In the genomic region with DNA sequence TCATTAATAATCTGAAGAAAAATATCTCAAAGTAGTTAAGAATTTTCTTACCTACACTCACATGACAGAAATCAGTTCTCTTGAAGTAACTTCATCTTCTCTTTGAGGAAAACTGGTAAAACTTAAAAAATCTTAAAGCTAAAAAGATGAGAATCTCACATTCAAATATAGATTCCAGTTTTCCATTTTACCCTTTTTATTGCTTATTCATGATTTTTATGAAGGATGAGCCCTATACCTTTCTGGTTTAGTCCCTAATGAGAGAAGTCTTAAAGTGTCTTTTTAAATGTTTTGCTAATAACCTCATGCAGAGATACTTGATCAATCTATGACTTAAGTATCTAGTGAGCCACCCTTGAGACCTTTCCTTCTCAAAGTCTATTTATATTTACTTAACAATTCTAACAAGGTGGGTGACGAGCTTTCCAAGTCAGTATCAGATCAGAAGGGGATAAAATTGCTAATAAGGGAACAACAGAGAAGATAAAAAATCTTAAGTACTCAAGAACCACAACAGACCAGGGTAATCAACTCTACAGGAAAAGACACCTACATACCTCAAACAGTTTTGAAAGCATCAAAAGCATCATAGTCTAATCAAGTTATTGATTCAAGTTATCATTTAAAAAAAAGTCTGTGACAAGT, we compare ENCODE assay signal across 13 cellular contexts. TPM values are rescaled to one million over a fixed set of nuclear protein-coding genes. Genes with fewer than 3 reads are reported as not detected.
A peak's percentile ranks its signal among the peaks of the same experiment; 100 is the strongest.
DNase-seq lines count a peak whose midpoint lies in the region; ATAC-seq and TF ChIP-seq lines count a peak whose summit lies in the region.
"Had no signal": no experiment of that assay in that cellular context is flagged by ENCODE, and none has a peak within 500 bp of the region (broad histone marks: within the 10 kb centered on the region; RNA-seq: fewer than 3 reads in every experiment).

No MANE protein-coding gene starts in this region.

- peaks cover 66% of the 10 kb centered on the region for H3K79me2 ChIP-seq in hepatocyte

- no TSS peak for BruUV-seq in Caco-2 (replicated peaks; lab: Mats Ljungman, UMichigan)

- H3K4me3 ChIP-seq in Caco-2 (ENCODE audit: low read depth, low read length) (no peak overlapping the region), hepatocyte (no peak overlapping the region), gastroesophageal sphincter (no peak overlapping the region), vagina (no peak overlapping the region)
- H3K4me3 ChIP-seq: skin epidermis had no signal

- 65% methylated on average over 1 of the region's 1 CpG for WGBS in hepatocyte (ENCODE audit: low lambda C conversion rate, missing lambda C conversion rate)
- WGBS in gastroesophageal sphincter (ENCODE audit: low coverage in 1 of 2), 2 donors = 55 to 86% methylated on average over 1 of the region's 1 CpG

- H3K4me3 Mint-ChIP-seq in Caco-2 (ENCODE audit: unreplicated experiment) = peak overlapping the region; percentile 29
- no peak overlapping the region for H3K4me3 Mint-ChIP-seq in T-helper 17 cell
- H3K4me3 Mint-ChIP-seq: CD14-positive monocyte had no signal

- no peaks in the 10 kb centered on the region for H3K27me3 ChIP-seq in Caco-2 (replicated peaks; ENCODE audit: control insufficient read depth, insufficient read depth, low read length)
- no peaks in the 10 kb centered on the region for H3K27me3 ChIP-seq in hepatocyte
- no peaks in the 10 kb centered on the region for H3K27me3 ChIP-seq in gastroesophageal sphincter
- H3K27me3 ChIP-seq in vagina = no peaks in the 10 kb centered on the region

- TF ChIP-seq EP300 in gastroesophageal sphincter (IDR thresholded peaks at IDR 0.05) = no peak

- H3K9me3 ChIP-seq in Caco-2 (no peaks in the 10 kb centered on the region), T-helper 17 cell (ENCODE audit: control insufficient read depth, low read length, poor library complexity, severe bottlenecking) (no peaks in the 10 kb centered on the region), hepatocyte (ENCODE audit: low read depth) (no peaks in the 10 kb centered on the region), gastroesophageal sphincter (no peaks in the 10 kb centered on the region), vagina (no peaks in the 10 kb centered on the region)

- ATAC-seq in T-helper 17 cell (no peak), gastroesophageal sphincter (no peak)
- ATAC-seq: SK-N-SH treated with all-trans-retinoic acid at 6 μM for 48 hours had no signal

- no peaks in the 10 kb centered on the region for H3K27me3 Mint-ChIP-seq in Caco-2 (ENCODE audit: insufficient read depth, unreplicated experiment)
- H3K27me3 Mint-ChIP-seq in T-helper 17 cell = no peaks in the 10 kb centered on the region

- TF ChIP-seq POLR2A in gastroesophageal sphincter (IDR thresholded peaks at IDR 0.05) (no peak), vagina (IDR thresholded peaks at IDR 0.05) (no peak)

- peak overlapping the region; percentile 80 for H3K4me2 ChIP-seq in hepatocyte

- intact Hi-C loops in Caco-2 (cut with micrococcal nuclease; ENCODE audit: unreplicated experiment) (no loop called here), vagina (cut with DNase I) (loop anchor here (10.0 kb wide), 2 partner anchors 156 to 1086 kb away; no protein-coding TSS in a partner anchor)

- H3K9me2 ChIP-seq in hepatocyte (replicated peaks; ENCODE audit: insufficient read depth) = no peaks in the 10 kb centered on the region

- H3K36me3 Mint-ChIP-seq in Caco-2 (ENCODE audit: insufficient read depth, unreplicated experiment) (peaks cover 70% of the 10 kb centered on the region), T-helper 17 cell (ENCODE audit: low read depth) (peaks cover 2% of the 10 kb centered on the region)

- H3K36me3 ChIP-seq in Caco-2 (ENCODE audit: control insufficient read depth, insufficient read depth, low read length) (no peaks in the 10 kb centered on the region), hepatocyte (replicated peaks; ENCODE audit: insufficient read depth, low read depth) (no peaks in the 10 kb centered on the region), gastroesophageal sphincter (peaks cover 0 to 31% of the 10 kb centered on the region in 2 donors), vagina (peaks cover 0 to 21% of the 10 kb centered on the region in 2 donors)

- H3K4me1 Mint-ChIP-seq in Caco-2 (ENCODE audit: low read depth, unreplicated experiment) (peaks cover 7% of the 10 kb centered on the region), T-helper 17 cell (peaks cover 37% of the 10 kb centered on the region)

- H3K9me3 Mint-ChIP-seq in Caco-2 (ENCODE audit: unreplicated experiment) = no peaks in the 10 kb centered on the region
- H3K9me3 Mint-ChIP-seq: CD14-positive monocyte had no signal

- no peak overlapping the region for H3K27ac Mint-ChIP-seq in Caco-2 (ENCODE audit: unreplicated experiment)
- peak overlapping the region; percentile 88 for H3K27ac Mint-ChIP-seq in T-helper 17 cell

- H3K4me1 ChIP-seq in Caco-2 (peaks cover 9% of the 10 kb centered on the region; the same call in 1 of the 2 replicates), hepatocyte (ENCODE audit: insufficient read depth) (peaks cover 21% of the 10 kb centered on the region), gastroesophageal sphincter (peaks cover 6 to 31% (median 10%) of the 10 kb centered on the region in 3 donors), vagina (peaks cover 22% of the 10 kb centered on the region)

- H4K20me1 ChIP-seq in hepatocyte (ENCODE audit: insufficient read depth, poor library complexity, severe bottlenecking) = no peaks in the 10 kb centered on the region

- H3K27ac ChIP-seq in 22Rv1 (0 out of 2 replicates have a peak overlapping the region, but pooled peaks have one; percentile 82), hepatocyte (no peak overlapping the region), gastroesophageal sphincter (no peak overlapping the region), vagina (no peak overlapping the region)
- H3K27ac ChIP-seq: HL-60, skin epidermis had no signal

- no peak for DNase-seq in Caco-2
- no peak for DNase-seq in T-helper 17 cell
- DNase-seq in hepatocyte (ENCODE audit: low spot score) = no peak
- DNase-seq in C1 segment of cervical spinal cord (lab: John Stamatoyannopoulos, UW) = no peak
- DNase-seq in T1000 (lab: John Stamatoyannopoulos, UW) = no peak
- no peak for DNase-seq in vagina (ENCODE audit: extremely low spot score in 2 of 2)
- DNase-seq: activated CD8-positive, alpha-beta memory T cell treated with anti-CD3 and anti-CD28 coated beads for 24 hours had no signal

- POLR2A ChIA-PET in Caco-2 (lab: Charles Lee) = no interaction called here

- CTCF ChIA-PET in Caco-2 (lab: Charles Lee) = no interaction called here

- TF ChIP-seq CTCF in 22Rv1 (IDR thresholded peaks at IDR 0.05) (no peak), Caco-2 (IDR thresholded peaks at IDR 0.05; ENCODE audit: insufficient read depth in 1 of 2, low read depth in 1 of 2, low read length in 1 of 2, severe bottlenecking in 1 of 2, unreplicated experiment in 1 of 2) (no peak), hepatocyte (IDR thresholded peaks at IDR 0.05; ENCODE audit: poor library complexity) (no peak), gastroesophageal sphincter (IDR thresholded peaks at IDR 0.05) (no peak), vagina (IDR thresholded peaks at IDR 0.05) (no peak)

- no peak overlapping the region for H2AFZ ChIP-seq in hepatocyte

RNA-seq across cellular contexts. Expression of gene IARS1, which starts 2.6 kb away (rescaled TPM):
- 127 and 138 TPM in 2 replicates for total RNA-seq in Caco-2 (2022)
- total RNA-seq in T-helper 17 cell = 10 to 100 TPM; 68.5 to 75.8 TPM
- 158 and 180 TPM in 2 replicates for total RNA-seq in hepatocyte
- 74.4 and 76.7 TPM in 2 replicates for polyA plus RNA-seq in hepatocyte
- total RNA-seq in gastroesophageal sphincter = 10 to 100 TPM; 56.6 to 78.8 (median 75.0) TPM
- 63.8 TPM for total RNA-seq in vagina

RNA-seq across cellular contexts. Expression of gene NOL8, which starts 34.2 kb away (rescaled TPM):
- 22.3 and 29.4 TPM in 2 replicates for total RNA-seq in Caco-2 (2022)
- total RNA-seq in T-helper 17 cell = 10 to 100 TPM; 61.0 to 61.1 TPM
- total RNA-seq in hepatocyte = 17.3 and 28.9 TPM in 2 replicates
- 17.5 and 25.6 TPM in 2 replicates for polyA plus RNA-seq in hepatocyte
- 10 to 100 TPM; 15.6 to 42.2 (median 24.4) TPM for total RNA-seq in gastroesophageal sphincter
- 35.6 TPM for total RNA-seq in vagina

RNA-seq across cellular contexts. Expression of gene CENPP, which starts 34.8 kb away (rescaled TPM):
- total RNA-seq in Caco-2 (2022) (7.6 and 7.8 TPM in 2 replicates), T-helper 17 cell (1 to 10 TPM; 1.9 to 6.8 TPM), hepatocyte (2.0 and 5.9 TPM in 2 replicates), gastroesophageal sphincter (1 to 10 TPM; 2.9 to 8.3 (median 4.9) TPM), vagina (9.3 TPM)
- 2.8 and 5.1 TPM in 2 replicates for polyA plus RNA-seq in hepatocyte
